10 cellular contexts compared by ENCODE assay signal in the genomic region with DNA sequence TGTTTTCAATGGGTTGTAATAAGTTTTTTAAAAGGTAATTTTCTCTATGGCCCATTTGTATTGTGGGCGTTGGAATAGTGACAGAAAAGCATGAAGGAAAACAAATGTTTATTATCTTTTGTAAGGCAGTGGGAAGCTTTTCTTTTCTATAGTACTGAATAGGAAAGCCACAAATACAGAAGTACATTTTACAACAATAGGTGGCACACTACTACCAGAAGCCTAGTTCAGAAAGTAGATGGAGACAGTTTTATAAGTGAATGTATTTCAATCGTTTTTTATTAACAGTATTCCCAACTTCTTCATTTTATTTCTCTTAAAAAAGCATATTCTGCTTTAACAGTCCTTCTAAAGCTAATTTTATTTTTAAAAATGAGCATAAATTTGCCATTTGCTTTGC.
DNase-seq lines count a peak whose midpoint lies in the region; ATAC-seq lines count a peak whose summit lies in the region.
"Had no signal": no experiment of that assay in that cellular context is flagged by ENCODE, and none has a peak within 500 bp of the region (broad histone marks: within the 10 kb centered on the region; RNA-seq: fewer than 3 reads in every experiment).

No MANE protein-coding gene starts in this region.

- no peak overlapping the region for H3K27ac ChIP-seq in Karpas-422 (ENCODE audit: low read length)

- H3K27me3 ChIP-seq in Karpas-422 (ENCODE audit: low read length) (no peaks in the 10 kb centered on the region), adipocyte (replicated peaks; ENCODE audit: control insufficient read depth, insufficient read depth, low read length) (no peaks in the 10 kb centered on the region)

- no peaks in the 10 kb centered on the region for H3K36me3 ChIP-seq in Karpas-422 (ENCODE audit: insufficient read depth, low read length)
- H3K36me3 ChIP-seq in adipocyte (ENCODE audit: control insufficient read depth, insufficient read depth, low read length, severe bottlenecking) = no peaks in the 10 kb centered on the region

- DNase-seq in AG20443 (ENCODE audit: low spot score) = peak; percentile 23
- peak; percentile 47 for DNase-seq in Karpas-422
- DNase-seq in adipocyte (ENCODE audit: low read depth) = peak; percentile 60
- DNase-seq in left colon = no peak
- DNase-seq in occipital lobe (lab: John Stamatoyannopoulos, UW) = no peak
- DNase-seq: activated naive CD8-positive, alpha-beta T cell treated with anti-CD3 and anti-CD28 coated beads, Interleukin-2, amount 10 ng/mL, durations not matched to agents 7 days and 5 days had no signal

- H4K20me1 ChIP-seq in Karpas-422 (ENCODE audit: insufficient read depth, low read depth, low read length) = no peaks in the 10 kb centered on the region

- no peak overlapping the region for H3K4me3 ChIP-seq in Karpas-422 (ENCODE audit: low read length)
- no peak overlapping the region for H3K4me3 ChIP-seq in adipocyte (ENCODE audit: low read length)
- H3K4me3 ChIP-seq: K562 had no signal

- H3K9ac ChIP-seq in Karpas-422 (ENCODE audit: low read length) (no peak overlapping the region), adipocyte (ENCODE audit: low read length) (peak overlapping the region; percentile 18)

- ATAC-seq in left colon (peak; percentile 69), GM18907 (IDR thresholded peaks at IDR 0.05; ENCODE audit: unreplicated experiment) (no peak), GM19463 (IDR thresholded peaks at IDR 0.05; ENCODE audit: unreplicated experiment) (no peak), HG03354 (IDR thresholded peaks at IDR 0.05; ENCODE audit: poor library complexity, severe bottlenecking, unreplicated experiment) (no peak)
- ATAC-seq: K562 had no signal

- no peaks in the 10 kb centered on the region for H3K9me2 ChIP-seq in Karpas-422 (replicated peaks; ENCODE audit: insufficient read depth, low read length)

- no peaks in the 10 kb centered on the region for H3K79me2 ChIP-seq in Karpas-422 (ENCODE audit: low read length)

- H3K4me1 ChIP-seq in Karpas-422 (ENCODE audit: low read length) (no peaks in the 10 kb centered on the region), adipocyte (ENCODE audit: control insufficient read depth, insufficient read depth, low read length) (peaks cover 46% of the 10 kb centered on the region)

- H3K4me2 ChIP-seq in Karpas-422 (ENCODE audit: low read depth, low read length, poor library complexity, severe bottlenecking) = no peak overlapping the region

- no peak overlapping the region for H2AFZ ChIP-seq in Karpas-422 (ENCODE audit: low read length)

- intact Hi-C loops in left colon (cut with DNase I, micrococcal nuclease) = loop anchor here in 1 of 2 donors (10.0 kb wide), 1 partner anchor 293 kb away; a partner anchor contains a TSS

- H3K9me3 ChIP-seq in Karpas-422 (ENCODE audit: low read length) (no peaks in the 10 kb centered on the region), adipocyte (ENCODE audit: control insufficient read depth, low read length) (no peaks in the 10 kb centered on the region)

Comparison
In these comparisons a context has a peak if more than half of its experiments do, and no peak if none do; other contexts are left out.
1. DNase-seq: peak in AG20443 (single experiment), Karpas-422 (single experiment) and adipocyte (single experiment); none in left colon (0 of 2) and occipital lobe (single experiment).